22 cellular contexts compared by ENCODE assay signal in genomic region chrX:39609941-39610340, GRCh38.
"Had no signal": no experiment of that assay in that cellular context is flagged by ENCODE, and none has a peak within 500 bp of the region (broad histone marks: within the 10 kb centered on the region; RNA-seq: fewer than 3 reads in every experiment).

No MANE protein-coding gene starts in this region.

- H3K27me3 ChIP-seq: suprapubic skin, tibial artery, upper lobe of right lung had no signal

- H3K9me3 Mint-ChIP-seq: activated CD4-positive, alpha-beta memory T cell treated with anti-CD3 and anti-CD28 coated beads, Interleukin-2, amount 10 ng/mL, durations not matched to agents 7 days and 5 days; activated CD4-positive, alpha-beta T cell treated with anti-CD3 and anti-CD28 coated beads, Interleukin-2, amount 10 ng/mL, durations not matched to agents 7 days and 5 days; effector memory CD8-positive, alpha-beta T cell; memory B cell had no signal

- H3K9me3 ChIP-seq: suprapubic skin, upper lobe of right lung had no signal

- H3K4me1 ChIP-seq: foreskin keratinocyte, upper lobe of right lung had no signal

- DNase-seq: activated CD4-positive, alpha-beta memory T cell treated with anti-CD3 and anti-CD28 coated beads, Interleukin-2, amount 10 ng/mL, durations not matched to agents 7 days and 5 days; activated CD4-positive, alpha-beta T cell treated with anti-CD3 and anti-CD28 coated beads for 1 hour; activated CD4-positive, alpha-beta T cell treated with anti-CD3 and anti-CD28 coated beads, Interleukin-2, amount 10 ng/mL, durations not matched to agents 7 days and 5 days; activated CD8-positive, alpha-beta memory T cell treated with anti-CD3 and anti-CD28 coated beads, Interleukin-2, amount 50 U/mL, for 48 hours; activated gamma-delta T cell treated with Interleukin-2 at 50 U/mL for 16 hours; activated naive CD4-positive, alpha-beta T cell treated with anti-CD3 and anti-CD28 coated beads, Interleukin-2, amount 50 U/mL, for 16 hours; activated T-cell treated with anti-CD3 and anti-CD28 coated beads, Interleukin-2, amount 50 U/mL, for 24 hours; amniotic stem cell; cortex of kidney; effector memory CD8-positive, alpha-beta T cell; erythroblast; foreskin keratinocyte; heart right ventricle; naive thymus-derived CD8-positive, alpha-beta T cell; right cardiac atrium; spleen; stimulated activated naive CD4-positive, alpha-beta T cell; tibial artery; upper lobe of right lung had no signal

- H3K4me3 ChIP-seq: heart right ventricle, spleen, suprapubic skin, tibial artery, upper lobe of right lung had no signal

- H3K4me3 Mint-ChIP-seq: activated CD4-positive, alpha-beta memory T cell treated with anti-CD3 and anti-CD28 coated beads, Interleukin-2, amount 10 ng/mL, durations not matched to agents 7 days and 5 days; activated CD4-positive, alpha-beta T cell treated with anti-CD3 and anti-CD28 coated beads, Interleukin-2, amount 10 ng/mL, durations not matched to agents 7 days and 5 days; activated T-cell treated with anti-CD3 and anti-CD28 coated beads, Interleukin-2, amount 50 U/mL, for 24 hours; effector memory CD8-positive, alpha-beta T cell; memory B cell; naive thymus-derived CD8-positive, alpha-beta T cell; WTC11 had no signal

- H3K27me3 Mint-ChIP-seq: activated CD4-positive, alpha-beta memory T cell treated with anti-CD3 and anti-CD28 coated beads, Interleukin-2, amount 10 ng/mL, durations not matched to agents 7 days and 5 days; activated CD4-positive, alpha-beta T cell treated with anti-CD3 and anti-CD28 coated beads, Interleukin-2, amount 10 ng/mL, durations not matched to agents 7 days and 5 days had no signal

- H3K36me3 Mint-ChIP-seq: memory B cell had no signal

- H3K27ac ChIP-seq: foreskin keratinocyte, heart right ventricle, spleen, suprapubic skin, tibial artery, upper lobe of right lung had no signal

- H3K27ac Mint-ChIP-seq: activated CD4-positive, alpha-beta memory T cell treated with anti-CD3 and anti-CD28 coated beads, Interleukin-2, amount 10 ng/mL, durations not matched to agents 7 days and 5 days; activated CD4-positive, alpha-beta T cell treated with anti-CD3 and anti-CD28 coated beads, Interleukin-2, amount 10 ng/mL, durations not matched to agents 7 days and 5 days; activated T-cell treated with anti-CD3 and anti-CD28 coated beads, Interleukin-2, amount 50 U/mL, for 24 hours; effector memory CD8-positive, alpha-beta T cell; memory B cell; naive thymus-derived CD8-positive, alpha-beta T cell had no signal

- H3K36me3 ChIP-seq: heart right ventricle, spleen, suprapubic skin, tibial artery, upper lobe of right lung had no signal
